Comparison of ENCODE assay signal across 8 cellular contexts in the genomic region with DNA sequence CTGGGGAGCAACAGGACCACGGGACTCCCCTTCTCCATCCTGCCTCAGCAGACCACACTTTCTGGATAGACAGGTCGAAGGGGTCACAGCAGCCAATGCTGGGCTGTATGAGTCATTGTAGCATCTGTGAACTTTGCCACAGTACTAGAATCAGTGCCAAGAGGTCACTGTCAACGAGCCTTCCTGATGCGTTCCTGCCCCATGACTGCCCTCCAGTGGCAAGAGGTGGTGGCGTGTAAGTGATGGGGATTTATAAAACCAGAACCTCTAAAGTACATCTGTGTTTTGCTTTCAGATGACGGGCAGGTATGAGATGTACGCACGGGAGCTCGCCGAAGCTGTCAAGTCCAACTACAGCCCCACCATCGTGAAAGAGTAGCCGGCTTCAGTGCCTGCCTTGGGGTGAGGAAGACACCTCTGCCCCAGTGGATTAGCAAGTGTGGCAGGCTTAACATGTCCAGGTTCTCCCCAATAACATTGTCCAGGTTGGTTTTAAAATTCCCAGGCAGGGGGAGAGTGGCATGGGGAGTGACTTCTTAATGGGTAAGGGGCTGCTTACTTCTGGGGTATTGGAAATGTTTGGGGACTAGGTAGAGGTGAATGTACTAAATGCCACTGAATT. TPM values are rescaled to one million over a fixed set of nuclear protein-coding genes. Genes with fewer than 3 reads are reported as not detected.
DNase-seq lines count a peak whose midpoint lies in the region; TF ChIP-seq lines count a peak whose summit lies in the region.

No MANE protein-coding gene starts in this region.

- H3K27ac ChIP-seq in CD8-positive, alpha-beta memory T cell (ENCODE audit: low read depth, low read length), result no peak overlapping the region

- peak; percentile 92 for TF ChIP-seq CTCF in GM20000 (IDR thresholded peaks at IDR 0.05; ENCODE audit: extremely low read depth, missing control alignments)

- DNase-seq in CD8-positive, alpha-beta memory T cell, result peak; percentile 55 to 80 (median 62)
- DNase-seq in GM20000 (ENCODE audit: low spot score) (peak; percentile 82), KG1 (lab: John Stamatoyannopoulos, UW) (peak; percentile 77), SHP77 treated with DMSO at 0.1 percent for 48 hours (lab: John Stamatoyannopoulos, UW) (peak; percentile 11), germinal center (ENCODE audit: low spot score) (peak; percentile 88), pons (ENCODE audit: low spot score) (peak; percentile 79), ureter (ENCODE audit: low spot score) (peak; percentile 78)
- peak; percentile 66 for DNase-seq in activated effector memory CD4-positive, alpha-beta T cell treated with Interleukin-2 at 50 U/mL for 16 hours

- H3K9me3 Mint-ChIP-seq in CD8-positive, alpha-beta memory T cell, result no peaks in the 10 kb centered on the region

- no peak overlapping the region for H3K4me3 Mint-ChIP-seq in CD8-positive, alpha-beta memory T cell

- CTCF ChIA-PET in CD8-positive, alpha-beta memory T cell (lab: Charles Lee), result interaction anchor here (1.1 to 1.5 kb wide), 4 partner anchors 21 to 107 kb away, joined by 3 to 5 read pairs (median 4); no protein-coding TSS in a partner anchor

- H3K4me1 Mint-ChIP-seq in CD8-positive, alpha-beta memory T cell, result peaks cover 7 to 10% (median 8%) of the 10 kb centered on the region in 3 donors

- POLR2A ChIA-PET in CD8-positive, alpha-beta memory T cell (lab: Charles Lee), result no interaction called here

- H3K36me3 Mint-ChIP-seq in CD8-positive, alpha-beta memory T cell, result no peaks in the 10 kb centered on the region

- H3K27me3 Mint-ChIP-seq in CD8-positive, alpha-beta memory T cell, result peaks cover 0 to 1% of the 10 kb centered on the region in 2 donors

- no peaks in the 10 kb centered on the region for H3K36me3 ChIP-seq in CD8-positive, alpha-beta memory T cell (ENCODE audit: insufficient read depth, low read length)

- no peaks in the 10 kb centered on the region for H3K9me3 ChIP-seq in CD8-positive, alpha-beta memory T cell (ENCODE audit: low read length)

- H3K4me3 ChIP-seq in CD8-positive, alpha-beta memory T cell (ENCODE audit: low read length), result no peak overlapping the region

- peaks cover 6% of the 10 kb centered on the region for H3K4me1 ChIP-seq in CD8-positive, alpha-beta memory T cell (ENCODE audit: insufficient read depth, low read length)

- H3K27ac Mint-ChIP-seq in CD8-positive, alpha-beta memory T cell, result peak overlapping the region in 3 of 8 donors; percentile 54 to 81 (median 58)

- H3K27me3 ChIP-seq in CD8-positive, alpha-beta memory T cell (ENCODE audit: insufficient read depth, low read length, poor library complexity, severe bottlenecking), result no peaks in the 10 kb centered on the region

RNA-seq across cellular contexts. Expression of a gene that starts 29.4 kb away (rescaled TPM):
- 100 to 1,000 TPM; 115 to 123 TPM for total RNA-seq in CD8-positive, alpha-beta memory T cell
- 50.8 TPM for polyA plus RNA-seq in CD8-positive, alpha-beta memory T cell
- total RNA-seq in ureter, result 79.0 TPM

RNA-seq across cellular contexts. Expression of a gene that starts 30.3 kb away (rescaled TPM):
- total RNA-seq in CD8-positive, alpha-beta memory T cell, result 100 to 1,000 TPM; 205 to 217 TPM
- 112 TPM for polyA plus RNA-seq in CD8-positive, alpha-beta memory T cell
- 88.7 TPM for total RNA-seq in ureter

RNA-seq across cellular contexts. Expression of a gene that starts 30.4 kb away (rescaled TPM):
- not detected for total RNA-seq in CD8-positive, alpha-beta memory T cell
- 0.10 TPM for polyA plus RNA-seq in CD8-positive, alpha-beta memory T cell
- 0.26 TPM for total RNA-seq in ureter

Comparison
In these comparisons a context has a peak if more than half of its experiments do, and no peak if none do; other contexts are left out.
1. DNase-seq: peak in every context shown above with its lines; median percentile 88 in germinal center; 82 in GM20000; 79 in pons; 78 in ureter; 77 in KG1; 66 in activated effector memory CD4-positive, alpha-beta T cell treated with Interleukin-2 at 50 U/mL for 16 hours; 62 in CD8-positive, alpha-beta memory T cell; 11 in SHP77 treated with DMSO at 0.1 percent for 48 hours.